3 cellular contexts compared by ENCODE assay signal in genomic region chr6:11229267-11230043, GRCh38.
TF ChIP-seq lines count a peak whose summit lies in the region.

No MANE protein-coding gene starts in this region.

TF ChIP-seq in SK-N-SH, 30 proteins besides CTCF, POLR2A, EP300 and RAD21 (continued from another document):
- TF ChIP-seq, protein P1, sequence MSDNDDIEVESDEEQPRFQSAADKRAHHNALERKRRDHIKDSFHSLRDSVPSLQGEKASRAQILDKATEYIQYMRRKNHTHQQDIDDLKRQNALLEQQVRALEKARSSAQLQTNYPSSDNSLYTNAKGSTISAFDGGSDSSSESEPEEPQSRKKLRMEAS (IDR thresholded peaks at IDR 0.05; ENCODE audit: low read depth) = no peak
- no peak for TF ChIP-seq ZBTB33 (IDR thresholded peaks at IDR 0.05; ENCODE audit: borderline replicate concordance, low read depth)

TF ChIP-seq in SK-N-SH treated with all-trans-retinoic acid at 6 μM for 48 hours, 23 proteins besides CTCF, POLR2A, EP300 and RAD21:
- TF ChIP-seq, protein P2, sequence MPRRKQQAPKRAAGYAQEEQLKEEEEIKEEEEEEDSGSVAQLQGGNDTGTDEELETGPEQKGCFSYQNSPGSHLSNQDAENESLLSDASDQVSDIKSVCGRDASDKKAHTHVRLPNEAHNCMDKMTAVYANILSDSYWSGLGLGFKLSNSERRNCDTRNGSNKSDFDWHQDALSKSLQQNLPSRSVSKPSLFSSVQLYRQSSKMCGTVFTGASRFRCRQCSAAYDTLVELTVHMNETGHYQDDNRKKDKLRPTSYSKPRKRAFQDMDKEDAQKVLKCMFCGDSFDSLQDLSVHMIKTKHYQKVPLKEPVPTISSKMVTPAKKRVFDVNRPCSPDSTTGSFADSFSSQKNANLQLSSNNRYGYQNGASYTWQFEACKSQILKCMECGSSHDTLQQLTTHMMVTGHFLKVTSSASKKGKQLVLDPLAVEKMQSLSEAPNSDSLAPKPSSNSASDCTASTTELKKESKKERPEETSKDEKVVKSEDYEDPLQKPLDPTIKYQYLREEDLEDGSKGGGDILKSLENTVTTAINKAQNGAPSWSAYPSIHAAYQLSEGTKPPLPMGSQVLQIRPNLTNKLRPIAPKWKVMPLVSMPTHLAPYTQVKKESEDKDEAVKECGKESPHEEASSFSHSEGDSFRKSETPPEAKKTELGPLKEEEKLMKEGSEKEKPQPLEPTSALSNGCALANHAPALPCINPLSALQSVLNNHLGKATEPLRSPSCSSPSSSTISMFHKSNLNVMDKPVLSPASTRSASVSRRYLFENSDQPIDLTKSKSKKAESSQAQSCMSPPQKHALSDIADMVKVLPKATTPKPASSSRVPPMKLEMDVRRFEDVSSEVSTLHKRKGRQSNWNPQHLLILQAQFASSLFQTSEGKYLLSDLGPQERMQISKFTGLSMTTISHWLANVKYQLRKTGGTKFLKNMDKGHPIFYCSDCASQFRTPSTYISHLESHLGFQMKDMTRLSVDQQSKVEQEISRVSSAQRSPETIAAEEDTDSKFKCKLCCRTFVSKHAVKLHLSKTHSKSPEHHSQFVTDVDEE (CRISPR knock-in tag; IDR thresholded peaks at IDR 0.05) = no peak
- TF ChIP-seq ESRRG (CRISPR knock-in tag; IDR thresholded peaks at IDR 0.05) (no peak), GLIS3 (CRISPR knock-in tag; IDR thresholded peaks at IDR 0.05) (no peak), POU6F1 (CRISPR knock-in tag; IDR thresholded peaks at IDR 0.05; ENCODE audit: borderline replicate concordance, low read depth) (no peak), SNAI2 (CRISPR knock-in tag; IDR thresholded peaks at IDR 0.05) (no peak), TCF4 (CRISPR knock-in tag; IDR thresholded peaks at IDR 0.05; ENCODE audit: borderline replicate concordance) (no peak), RARB (CRISPR knock-in tag; IDR thresholded peaks at IDR 0.05) (no peak), CSDC2 (CRISPR knock-in tag; IDR thresholded peaks at IDR 0.05) (no peak), OSR1 (CRISPR knock-in tag; IDR thresholded peaks at IDR 0.05) (no peak)
- TF ChIP-seq, protein P3, sequence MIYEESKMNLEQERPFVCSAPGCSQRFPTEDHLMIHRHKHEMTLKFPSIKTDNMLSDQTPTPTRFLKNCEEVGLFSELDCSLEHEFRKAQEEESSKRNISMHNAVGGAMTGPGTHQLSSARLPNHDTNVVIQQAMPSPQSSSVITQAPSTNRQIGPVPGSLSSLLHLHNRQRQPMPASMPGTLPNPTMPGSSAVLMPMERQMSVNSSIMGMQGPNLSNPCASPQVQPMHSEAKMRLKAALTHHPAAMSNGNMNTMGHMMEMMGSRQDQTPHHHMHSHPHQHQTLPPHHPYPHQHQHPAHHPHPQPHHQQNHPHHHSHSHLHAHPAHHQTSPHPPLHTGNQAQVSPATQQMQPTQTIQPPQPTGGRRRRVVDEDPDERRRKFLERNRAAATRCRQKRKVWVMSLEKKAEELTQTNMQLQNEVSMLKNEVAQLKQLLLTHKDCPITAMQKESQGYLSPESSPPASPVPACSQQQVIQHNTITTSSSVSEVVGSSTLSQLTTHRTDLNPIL (CRISPR knock-in tag; IDR thresholded peaks at IDR 0.05; ENCODE audit: low read depth) = no peak

TF ChIP-seq in liver, 16 proteins besides CTCF, POLR2A, EP300 and RAD21 (continued from another document):
- TF ChIP-seq, protein P4, sequence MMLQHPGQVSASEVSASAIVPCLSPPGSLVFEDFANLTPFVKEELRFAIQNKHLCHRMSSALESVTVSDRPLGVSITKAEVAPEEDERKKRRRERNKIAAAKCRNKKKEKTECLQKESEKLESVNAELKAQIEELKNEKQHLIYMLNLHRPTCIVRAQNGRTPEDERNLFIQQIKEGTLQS (IDR thresholded peaks at IDR 0.05) = no peak
- TF ChIP-seq REST (IDR thresholded peaks at IDR 0.05) (no peak), EGR1 (IDR thresholded peaks at IDR 0.05; ENCODE audit: low read depth in 2 of 2) (no peak), HNF4G (IDR thresholded peaks at IDR 0.05) (no peak), HNF4A (conservative IDR thresholded peaks at IDR 0.05) (no peak), YY1 (IDR thresholded peaks at IDR 0.05) (no peak), SP1 (IDR thresholded peaks at IDR 0.05) (no peak), FOXA1 (IDR thresholded peaks at IDR 0.05) (no peak), RXRA (IDR thresholded peaks at IDR 0.05) (no peak)
